In the genomic region with DNA sequence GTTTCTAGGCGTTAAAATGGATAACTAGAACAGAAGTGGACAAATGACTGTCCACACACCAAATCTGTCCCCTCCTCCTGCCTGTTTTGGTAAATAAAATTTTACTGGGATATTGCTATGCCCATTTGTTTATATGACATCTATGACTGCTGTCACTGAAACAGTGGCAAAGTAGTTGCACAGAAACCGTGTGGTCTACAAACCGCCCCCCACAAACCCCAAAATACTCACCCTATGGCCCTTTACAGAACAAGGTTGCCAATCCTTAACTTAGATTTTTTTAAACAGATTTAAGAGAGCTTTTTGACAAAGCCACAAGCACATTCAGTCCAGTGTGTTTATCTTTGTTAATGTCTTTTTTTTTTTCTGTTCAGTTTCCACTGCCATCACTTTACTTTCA, we compare ENCODE assay signal across 21 cellular contexts.
"Had no signal": no experiment of that assay in that cellular context is flagged by ENCODE, and none has a peak within 500 bp of the region (broad histone marks: within the 10 kb centered on the region; RNA-seq: fewer than 3 reads in every experiment).

No MANE protein-coding gene starts in this region.

- H3K4me1 Mint-ChIP-seq: IgD-negative memory B cell had no signal

- H3K4me3 ChIP-seq: K562 had no signal

- H3K27ac ChIP-seq: HL-60, KMS-11, RWPE1 had no signal

- H3K27ac Mint-ChIP-seq: IgD-negative memory B cell had no signal

- DNase-seq: Kasumi-1; MM.1S; NCI-H1436; NCI-H187; NCI-H2029; NCI-H2081 treated with DMSO at 0.1 percent for 48 hours; NCI-H2171; NCI-H226; NCI-H446; NCI-H510A; NCI-H524 treated with DMSO at 0.1 percent for 48 hours; NCI-H774; NK-92 treated with Interleukin-12 subunit alpha and Interleukin-12 subunit beta, amount 100 ng/mL, for 24 hours; PC-3; SHP77; SK-N-SH had no signal

- H3K4me2 ChIP-seq: KMS-11, SK-N-SH had no signal

- H3K9me3 Mint-ChIP-seq: IgD-negative memory B cell had no signal

- H3K9me2 ChIP-seq: SK-N-SH had no signal

- H3K9ac ChIP-seq: KMS-11, SK-N-SH had no signal

- H3K4me3 Mint-ChIP-seq: IgD-negative memory B cell had no signal

- H3K9me3 ChIP-seq: SK-N-SH had no signal
